ENCODE assay signal across 8 cellular contexts in the genomic region with DNA sequence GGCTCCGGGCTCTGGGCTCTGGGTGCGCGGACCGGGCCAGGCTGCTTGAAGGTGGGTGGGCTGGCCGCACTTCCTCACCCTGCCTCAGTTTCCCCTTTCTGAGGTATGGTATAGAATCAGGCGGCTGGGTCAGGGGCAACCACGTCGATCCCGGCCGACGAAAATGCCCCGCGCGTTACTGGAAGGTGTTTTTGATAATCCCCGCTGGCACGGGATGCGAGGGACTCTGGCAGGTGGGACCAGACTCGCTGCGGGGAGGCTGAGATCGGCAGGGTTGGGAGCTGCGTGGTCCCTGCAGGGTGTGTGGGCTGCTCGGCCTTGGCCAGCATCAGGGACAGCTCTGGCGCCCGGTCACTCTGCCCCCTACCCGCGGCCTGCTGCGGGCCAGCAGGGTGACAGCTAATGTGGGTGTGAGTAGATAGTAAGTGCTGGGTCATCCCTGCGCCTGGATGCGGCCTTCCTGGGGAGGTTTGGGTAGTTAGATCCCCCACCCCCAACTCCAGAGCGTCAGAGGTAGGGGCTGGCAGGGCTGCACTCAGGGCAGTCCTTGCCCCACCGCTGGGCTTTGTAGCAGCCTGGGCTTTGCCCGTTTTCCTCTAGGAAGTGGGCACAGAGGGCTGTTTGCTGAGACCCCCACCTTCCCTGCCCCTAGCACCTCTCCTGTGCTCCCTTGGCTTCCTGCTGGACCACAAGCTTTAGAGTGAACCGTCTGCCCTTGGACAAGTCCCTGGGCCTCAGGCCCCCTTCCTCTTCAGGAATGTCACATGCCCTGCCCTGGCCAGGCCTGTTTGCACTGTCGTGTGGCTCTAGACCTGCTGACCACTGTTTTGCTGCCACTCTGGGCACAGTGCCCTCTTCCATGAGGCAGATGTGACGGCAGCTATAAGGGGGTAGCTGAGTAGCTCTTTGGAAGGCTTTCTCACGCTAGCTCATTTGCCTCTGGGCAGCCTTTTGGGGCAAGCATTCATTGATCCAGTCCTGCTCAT. TPM values are rescaled to one million over a fixed set of nuclear protein-coding genes. Genes with fewer than 3 reads are reported as not detected.
A peak's percentile ranks its signal among the peaks of the same experiment; 100 is the strongest.
DNase-seq lines count a peak whose midpoint lies in the region; ATAC-seq and TF ChIP-seq lines count a peak whose summit lies in the region.

No MANE protein-coding gene starts in this region.

- peaks cover 8% of the 10 kb centered on the region for H3K4me1 Mint-ChIP-seq in endodermal cell

- peaks cover 40% of the 10 kb centered on the region for H3K27me3 Mint-ChIP-seq in endodermal cell (ENCODE audit: insufficient read depth)

- 14 to 20% methylated on average over 22 to 36 of the region's 36 CpGs for WGBS in endodermal cell (ENCODE audit: insufficient coverage in 1 of 2, insufficient read length in 1 of 2), 2 experiments
- 11 to 14% methylated on average over 26 to 28 of the region's 36 CpGs for WGBS in mesodermal cell (ENCODE audit: insufficient coverage in 2 of 2), 2 experiments
- WGBS in thymus: 9% methylated on average over 36 of the region's 36 CpGs

- peaks cover 10% of the 10 kb centered on the region for H3K4me1 ChIP-seq in ACC112 (ENCODE audit: control insufficient read depth, insufficient read depth, low read length, unreplicated experiment)
- H3K4me1 ChIP-seq in endodermal cell (ENCODE audit: control insufficient read depth, insufficient read depth, low read length): peaks cover 5% of the 10 kb centered on the region
- H3K4me1 ChIP-seq in mesodermal cell (ENCODE audit: control insufficient read depth, insufficient read depth, low read length, poor library complexity, severe bottlenecking): peaks cover 2% of the 10 kb centered on the region
- H3K4me1 ChIP-seq in thymus (ENCODE audit: control insufficient read depth, insufficient read depth, low read length): peaks cover 15% of the 10 kb centered on the region

- peaks cover 17% of the 10 kb centered on the region for H3K79me2 ChIP-seq in ACC112 (ENCODE audit: control insufficient read depth, insufficient read depth, low read length, unreplicated experiment)

- H3K27ac ChIP-seq in ACC112 (ENCODE audit: low read depth, low read length) (peak overlapping the region; percentile 41; the same call in 1 of the 2 replicates), endodermal cell (ENCODE audit: low read depth, low read length) (no peak overlapping the region), mesodermal cell (ENCODE audit: low read depth, low read length, severe bottlenecking) (no peak overlapping the region), thymus (ENCODE audit: low read depth) (peak overlapping the region; percentile 76)

- peak; percentile 9 for ATAC-seq in GM21423 (IDR thresholded peaks at IDR 0.05; ENCODE audit: unreplicated experiment)
- peak; percentile 23 for ATAC-seq in SK-N-SH treated with all-trans-retinoic acid at 6 μM for 48 hours
- no peak for ATAC-seq in GM21390 (IDR thresholded peaks at IDR 0.05; ENCODE audit: unreplicated experiment)

- no peaks in the 10 kb centered on the region for H3K9me3 Mint-ChIP-seq in endodermal cell

- H3K9me3 ChIP-seq in endodermal cell (ENCODE audit: control insufficient read depth, low read length): no peaks in the 10 kb centered on the region
- H3K9me3 ChIP-seq in mesodermal cell (ENCODE audit: control insufficient read depth, low read length): no peaks in the 10 kb centered on the region
- H3K9me3 ChIP-seq in thymus (ENCODE audit: control insufficient read depth): no peaks in the 10 kb centered on the region

- peak overlapping the region; percentile 85 for H3K4me3 Mint-ChIP-seq in endodermal cell

- H3K27me3 ChIP-seq in ACC112 (ENCODE audit: insufficient read depth, low read length): peaks cover 11% of the 10 kb centered on the region; the same call in 1 of the 2 replicates
- peaks cover 35% of the 10 kb centered on the region for H3K27me3 ChIP-seq in endodermal cell (ENCODE audit: control insufficient read depth, insufficient read depth, low read length, poor library complexity, severe bottlenecking)
- H3K27me3 ChIP-seq in thymus (ENCODE audit: control insufficient read depth, insufficient read depth): peaks cover 8% of the 10 kb centered on the region

- DNase-seq in endodermal cell (peak; percentile 68), DMS114 treated with DMSO at 0.1 percent for 48 hours (lab: John Stamatoyannopoulos, UW; ENCODE audit: unreplicated experiment) (no peak)

- H3K4me3 ChIP-seq in ACC112 (ENCODE audit: low read depth, low read length) (peak overlapping the region; percentile 87), endodermal cell (ENCODE audit: low read length) (peak overlapping the region; percentile 85), mesodermal cell (ENCODE audit: extremely low read depth, insufficient read depth, low read length, poor library complexity, severe bottlenecking) (peak overlapping the region; percentile 88), thymus (ENCODE audit: low read length) (peak overlapping the region; percentile 85)

- H3K36me3 Mint-ChIP-seq in endodermal cell (ENCODE audit: low read depth): peaks cover 7% of the 10 kb centered on the region

- peak overlapping the region; percentile 66 for H3K27ac Mint-ChIP-seq in endodermal cell

- H3K36me3 ChIP-seq in ACC112 (ENCODE audit: insufficient read depth, low read length) (no peaks in the 10 kb centered on the region), endodermal cell (ENCODE audit: control insufficient read depth, insufficient read depth, low read length) (no peaks in the 10 kb centered on the region), mesodermal cell (ENCODE audit: control insufficient read depth, insufficient read depth, low read length) (no peaks in the 10 kb centered on the region), thymus (ENCODE audit: control insufficient read depth, insufficient read depth) (no peaks in the 10 kb centered on the region)

- TF ChIP-seq CTCF in endodermal cell (conservative IDR thresholded peaks at IDR 0.05): peak; percentile 30

- H3K9ac ChIP-seq in endodermal cell (ENCODE audit: extremely low read depth, low read length, poor library complexity, severe bottlenecking): peak overlapping the region; percentile 49

- no peak overlapping the region for H2AFZ ChIP-seq in ACC112 (ENCODE audit: low read length, unreplicated experiment)

TF ChIP-seq in SK-N-SH treated with all-trans-retinoic acid at 6 μM for 48 hours, 23 proteins besides CTCF, POLR2A, EP300 and RAD21:
- TF ChIP-seq CREB5 (CRISPR knock-in tag; IDR thresholded peaks at IDR 0.05; ENCODE audit: low read depth) (no peak), TOX (CRISPR knock-in tag; IDR thresholded peaks at IDR 0.05; ENCODE audit: borderline replicate concordance) (no peak), ZC3H10 (CRISPR knock-in tag; IDR thresholded peaks at IDR 0.05) (no peak), ZNF70 (CRISPR knock-in tag; IDR thresholded peaks at IDR 0.05) (no peak), RARB (CRISPR knock-in tag; IDR thresholded peaks at IDR 0.05) (no peak), ESRRG (CRISPR knock-in tag; IDR thresholded peaks at IDR 0.05) (no peak), POU6F1 (CRISPR knock-in tag; IDR thresholded peaks at IDR 0.05; ENCODE audit: borderline replicate concordance, low read depth) (no peak), ZNF8 (CRISPR knock-in tag; IDR thresholded peaks at IDR 0.05) (no peak)

RNA-seq across cellular contexts. Expression of gene TANGO2, which starts 0.6 kb away (rescaled TPM):
- 10 to 100 TPM; 19.9 to 21.8 TPM for total RNA-seq in endodermal cell
- polyA plus RNA-seq in endodermal cell (2013, experiment 1 of 2): 8.5 TPM
- 9.2 TPM for polyA plus RNA-seq in endodermal cell (2013, experiment 2 of 2)
- polyA plus RNA-seq in mesodermal cell (2013, experiment 1 of 2): 14.7 TPM
- polyA plus RNA-seq in mesodermal cell (2013, experiment 2 of 2): 9.2 TPM
- 19.7 TPM for polyA plus RNA-seq in thymus

RNA-seq across cellular contexts. Expression of gene ARVCF, which starts 4.9 kb away (rescaled TPM):
- total RNA-seq in endodermal cell: 10 to 100 TPM; 48.3 to 61.3 TPM
- 71.1 TPM for polyA plus RNA-seq in endodermal cell (2013, experiment 1 of 2)
- 66.0 TPM for polyA plus RNA-seq in endodermal cell (2013, experiment 2 of 2)
- polyA plus RNA-seq in mesodermal cell (2013, experiment 1 of 2): 22.2 TPM
- polyA plus RNA-seq in mesodermal cell (2013, experiment 2 of 2): 14.4 TPM
- polyA plus RNA-seq in thymus: 8.2 TPM

RNA-seq across cellular contexts. Expression of gene DGCR8, which starts 58.6 kb away (rescaled TPM):
- 10 to 100 TPM; 61.3 to 76.1 TPM for total RNA-seq in endodermal cell
- polyA plus RNA-seq in endodermal cell (2013, experiment 1 of 2): 43.6 TPM
- polyA plus RNA-seq in endodermal cell (2013, experiment 2 of 2): 34.4 TPM
- polyA plus RNA-seq in mesodermal cell (2013, experiment 1 of 2): 17.1 TPM
- 15.7 TPM for polyA plus RNA-seq in mesodermal cell (2013, experiment 2 of 2)
- 22.5 TPM for polyA plus RNA-seq in thymus

Comparison
In these comparisons a context has a peak if more than half of its experiments do, and no peak if none do; other contexts are left out.
1. H3K27ac ChIP-seq: peak in ACC112 (single experiment) and thymus (single experiment); none in endodermal cell (single experiment) and mesodermal cell (single experiment).
2. Peak in every context shown above with its lines, with median percentiles within 50 percentile points of each other: H3K4me3 ChIP-seq.